7 cellular contexts compared by ENCODE assay signal in genomic region chr9:136721339-136722092, GRCh38. TPM values are rescaled to one million over a fixed set of nuclear protein-coding genes. Genes with fewer than 3 reads are reported as not detected.
DNase-seq lines count a peak whose midpoint lies in the region; TF ChIP-seq lines count a peak whose summit lies in the region.
"Had no signal": no experiment of that assay in that cellular context is flagged by ENCODE, and none has a peak within 500 bp of the region (broad histone marks: within the 10 kb centered on the region; RNA-seq: fewer than 3 reads in every experiment).

No MANE protein-coding gene starts in this region.

- peak; percentile 86 for DNase-seq in A172 (ENCODE audit: low spot score)
- peak; percentile 54 for DNase-seq in HuH-7.5 (ENCODE audit: low spot score)
- no peak for DNase-seq in esophagus squamous epithelium (lab: John Stamatoyannopoulos, UW)
- no peak for DNase-seq in activated effector memory CD4-positive, alpha-beta T cell treated with Interleukin-2 at 50 U/mL for 16 hours
- no peak for DNase-seq in stimulated activated naive CD4-positive, alpha-beta T cell (lab: John Stamatoyannopoulos, UW)
- no peak for DNase-seq in NCI-H2107 (lab: John Stamatoyannopoulos, UW)

- peaks cover 0 to 15% (median 0%) of the 10 kb centered on the region in 4 donors for H3K27me3 ChIP-seq in esophagus squamous epithelium

- H3K4me3 ChIP-seq in esophagus squamous epithelium = no peak overlapping the region
- H3K4me3 ChIP-seq: skin epidermis had no signal

- H3K27ac ChIP-seq in esophagus squamous epithelium = peak overlapping the region; percentile 62 to 72 (median 66)

- TF ChIP-seq POLR2A in esophagus squamous epithelium (IDR thresholded peaks at IDR 0.05) = peak in 1 of 4 donors; percentile 8

- H3K9me3 ChIP-seq in esophagus squamous epithelium = no peaks in the 10 kb centered on the region

- peak in 1 of 6 experiments; percentile 3 for TF ChIP-seq CTCF in esophagus squamous epithelium (IDR thresholded peaks at IDR 0.05)

- 48 to 69% methylated on average over 6 to 14 of the region's 30 CpGs for WGBS in esophagus squamous epithelium, 2 donors

- peaks cover 23 to 53% (median 41%) of the 10 kb centered on the region in 3 donors for H3K36me3 ChIP-seq in esophagus squamous epithelium

- H3K4me1 ChIP-seq in esophagus squamous epithelium = peaks cover 62 to 81% (median 70%) of the 10 kb centered on the region in 3 donors

- intact Hi-C loops in esophagus squamous epithelium (cut with DNase I) = no loop called here

RNA-seq across cellular contexts. Expression of gene DIPK1B, which starts 9.1 kb away (rescaled TPM):
- 16.0 and 16.7 TPM in 2 replicates for total RNA-seq in A172 (2014; rRNA removed; shearing (Covaris generic))
- 1 to 10 TPM in 3 of 4 donors, under 1 TPM in 1; 0.48 to 6.3 (median 1.1) TPM for total RNA-seq in esophagus squamous epithelium

RNA-seq across cellular contexts. Expression of gene LCN10, which starts 21.2 kb away (rescaled TPM):
- total RNA-seq in A172 (2014; rRNA removed; shearing (Covaris generic)) = not detected in 2 replicates
- 1 to 10 TPM in 3 of 4 donors, under 1 TPM in 1; 0.64 to 3.8 (median 2.2) TPM for total RNA-seq in esophagus squamous epithelium

RNA-seq across cellular contexts. Expression of gene LCN6, which starts 26.8 kb away (rescaled TPM):
- total RNA-seq in A172 (2014; rRNA removed; shearing (Covaris generic)) = not detected in 2 replicates
- 1 to 10 TPM in 2 of 4 donors, under 1 TPM in 1, not detected in 1; 0.82 to 6.7 (median 2.5) TPM for total RNA-seq in esophagus squamous epithelium

RNA-seq across cellular contexts. Expression of gene AGPAT2, which starts 34.3 kb away (rescaled TPM):
- total RNA-seq in A172 (2014; rRNA removed; shearing (Covaris generic)) = 79.4 and 88.8 TPM in 2 replicates
- 10 to 100 TPM; 66.2 to 80.6 (median 75.8) TPM for total RNA-seq in esophagus squamous epithelium

RNA-seq across cellular contexts. Expression of gene LCN8, which starts 36.5 kb away (rescaled TPM):
- total RNA-seq in A172 (2014; rRNA removed; shearing (Covaris generic)) = not detected in 2 replicates
- not detected for total RNA-seq in esophagus squamous epithelium

Comparison
In these comparisons a context has a peak if more than half of its experiments do, and no peak if none do; other contexts are left out.
1. DNase-seq: peak in A172 (single experiment) and HuH-7.5 (single experiment); none in esophagus squamous epithelium (single experiment), activated effector memory CD4-positive, alpha-beta T cell treated with Interleukin-2 at 50 U/mL for 16 hours (single experiment), stimulated activated naive CD4-positive, alpha-beta T cell (0 of 6) and NCI-H2107 (single experiment).